Comparison of ENCODE assay signal across 8 cellular contexts in genomic region chr16:89171216-89172170, GRCh38. TPM values are rescaled to one million over a fixed set of nuclear protein-coding genes. Genes with fewer than 3 reads are reported as not detected.
A peak's percentile ranks its signal among the peaks of the same experiment; 100 is the strongest.
DNase-seq lines count a peak whose midpoint lies in the region; ATAC-seq lines count a peak whose summit lies in the region.

A gene with protein sequence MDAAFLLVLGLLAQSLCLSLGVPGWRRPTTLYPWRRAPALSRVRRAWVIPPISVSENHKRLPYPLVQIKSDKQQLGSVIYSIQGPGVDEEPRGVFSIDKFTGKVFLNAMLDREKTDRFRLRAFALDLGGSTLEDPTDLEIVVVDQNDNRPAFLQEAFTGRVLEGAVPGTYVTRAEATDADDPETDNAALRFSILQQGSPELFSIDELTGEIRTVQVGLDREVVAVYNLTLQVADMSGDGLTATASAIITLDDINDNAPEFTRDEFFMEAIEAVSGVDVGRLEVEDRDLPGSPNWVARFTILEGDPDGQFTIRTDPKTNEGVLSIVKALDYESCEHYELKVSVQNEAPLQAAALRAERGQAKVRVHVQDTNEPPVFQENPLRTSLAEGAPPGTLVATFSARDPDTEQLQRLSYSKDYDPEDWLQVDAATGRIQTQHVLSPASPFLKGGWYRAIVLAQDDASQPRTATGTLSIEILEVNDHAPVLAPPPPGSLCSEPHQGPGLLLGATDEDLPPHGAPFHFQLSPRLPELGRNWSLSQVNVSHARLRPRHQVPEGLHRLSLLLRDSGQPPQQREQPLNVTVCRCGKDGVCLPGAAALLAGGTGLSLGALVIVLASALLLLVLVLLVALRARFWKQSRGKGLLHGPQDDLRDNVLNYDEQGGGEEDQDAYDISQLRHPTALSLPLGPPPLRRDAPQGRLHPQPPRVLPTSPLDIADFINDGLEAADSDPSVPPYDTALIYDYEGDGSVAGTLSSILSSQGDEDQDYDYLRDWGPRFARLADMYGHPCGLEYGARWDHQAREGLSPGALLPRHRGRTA (plus strand): TSS chr16:89171748. CDS start chr16:89171832, 84 bp downstream.

- H3K27me3 Mint-ChIP-seq in CD4-positive, alpha-beta memory T cell = peaks cover 0 to 1% of the 10 kb centered on the region in 2 donors

- DNase-seq in CD4-positive, alpha-beta memory T cell = peak; percentile 88 to 97 (median 93)
- DNase-seq in NT2/D1 (ENCODE audit: low read depth, low spot score) = peak; percentile 98
- DNase-seq in activated CD8-positive, alpha-beta memory T cell treated with anti-CD3 and anti-CD28 coated beads, Interleukin-2, amount 50 U/mL, for 48 hours = peak; percentile 96
- peak; percentile 98 for DNase-seq in epidermal melanocyte (ENCODE audit: insufficient read length, low spot score)
- DNase-seq in mucosa of gallbladder (ENCODE audit: low spot score) = peak; percentile 95
- peak; percentile 75 to 87 for DNase-seq in stimulated activated CD8-positive, alpha-beta memory T cell treated with anti-CD3 and anti-CD28 coated beads, Interleukin-2, amount 100 ng/mL, for 1 hour (ENCODE audit: low read depth in 2 of 2)

- H3K9me3 Mint-ChIP-seq in CD4-positive, alpha-beta memory T cell = no peaks in the 10 kb centered on the region

- CTCF ChIA-PET in CD4-positive, alpha-beta memory T cell (lab: Charles Lee; ENCODE audit: partially characterized antibody) = interaction anchor here (1.2 kb wide), 1 partner anchor 434 kb away, joined by 4 read pairs; no protein-coding TSS in a partner anchor

- H3K4me1 ChIP-seq in CD4-positive, alpha-beta memory T cell (ENCODE audit: insufficient read depth, low read length) = peaks cover 25% of the 10 kb centered on the region
- H3K4me1 ChIP-seq in HUES6 (ENCODE audit: control insufficient read depth, insufficient read depth, low read length) (peaks cover 28% of the 10 kb centered on the region), NT2/D1 (ENCODE audit: insufficient read depth, insufficient read length) (peaks cover 53% of the 10 kb centered on the region)

- POLR2A ChIA-PET in CD4-positive, alpha-beta memory T cell (lab: Charles Lee; ENCODE audit: partially characterized antibody) = interaction anchor here (0.9 to 2.0 kb wide), 6 partner anchors 21 to 390 kb away, joined by 3 to 7 read pairs (median 3); partner anchors contain the start of genes GALNS, TRAPPC2L and ZNF778

- peak within 1 kb of the TSS in 6 of 7 donors; percentile 49 to 89 (median 74) for H3K27ac Mint-ChIP-seq in CD4-positive, alpha-beta memory T cell

- H3K9me3 ChIP-seq in CD4-positive, alpha-beta memory T cell (ENCODE audit: control insufficient read depth in 1 of 2, low read length in 2 of 2) = no peaks in the 10 kb centered on the region
- H3K9me3 ChIP-seq in HUES6 (ENCODE audit: control insufficient read depth, insufficient read depth, low read depth, low read length) = no peaks in the 10 kb centered on the region
- H3K9me3 ChIP-seq in NT2/D1 (ENCODE audit: insufficient read depth, low read length) = no peaks in the 10 kb centered on the region

- H3K27ac ChIP-seq in CD4-positive, alpha-beta memory T cell (ENCODE audit: low read depth, low read length) = no peak within 1 kb of the TSS
- no peak within 1 kb of the TSS for H3K27ac ChIP-seq in HUES6 (ENCODE audit: low read depth, low read length)

- H3K4me3 ChIP-seq in CD4-positive, alpha-beta memory T cell (ENCODE audit: low read length in 2 of 2) = peak within 1 kb of the TSS in 1 of 2 donors; percentile 57
- H3K4me3 ChIP-seq in HUES6 (ENCODE audit: low read depth, low read length) (peak within 1 kb of the TSS; percentile 70), NT2/D1 (ENCODE audit: insufficient read length, low read depth) (peak within 1 kb of the TSS; percentile 45)

- H3K9ac ChIP-seq in HUES6 (ENCODE audit: low read length) (peak within 1 kb of the TSS; percentile 38), NT2/D1 (ENCODE audit: insufficient read length, low read depth) (peak within 1 kb of the TSS; percentile 62)

- H3K27me3 ChIP-seq in CD4-positive, alpha-beta memory T cell (ENCODE audit: insufficient read depth, low read length) = no peaks in the 10 kb centered on the region
- H3K27me3 ChIP-seq in HUES6 (ENCODE audit: control insufficient read depth, insufficient read depth, low read length) (peaks cover 52% of the 10 kb centered on the region), NT2/D1 (ENCODE audit: insufficient read depth, insufficient read length) (peaks cover 27% of the 10 kb centered on the region)

- peak within 1 kb of the TSS; percentile 59 to 87 (median 74) for H3K4me3 Mint-ChIP-seq in CD4-positive, alpha-beta memory T cell

- intact Hi-C loops in CD4-positive, alpha-beta memory T cell (cut with micrococcal nuclease) = loop anchor here (1.0 kb wide), 2 partner anchors 30 to 314 kb away; partner anchors contain the start of gene TRAPPC2L

- H3K36me3 Mint-ChIP-seq in CD4-positive, alpha-beta memory T cell = no peaks in the 10 kb centered on the region

- peak; percentile 63 for ATAC-seq in GM21447 (IDR thresholded peaks at IDR 0.05; ENCODE audit: unreplicated experiment)

- peaks cover 4 to 8% (median 7%) of the 10 kb centered on the region in 4 donors for H3K4me1 Mint-ChIP-seq in CD4-positive, alpha-beta memory T cell

- H3K36me3 ChIP-seq in CD4-positive, alpha-beta memory T cell (ENCODE audit: insufficient read depth, low read length) = no peaks in the 10 kb centered on the region
- H3K36me3 ChIP-seq in HUES6 (ENCODE audit: control insufficient read depth, insufficient read depth, low read length) (no peaks in the 10 kb centered on the region), NT2/D1 (ENCODE audit: insufficient read depth, insufficient read length, low read length) (no peaks in the 10 kb centered on the region)

RNA-seq across cellular contexts. Expression of the gene that starts here (rescaled TPM):
- not detected for total RNA-seq in CD4-positive, alpha-beta memory T cell
- not detected for polyA plus RNA-seq in CD4-positive, alpha-beta memory T cell
- total RNA-seq in mucosa of gallbladder = 0.20 TPM

Comparison
In these comparisons a context has a peak if more than half of its experiments do, and no peak if none do; other contexts are left out.
1. Peak in DNase-seq in CD4-positive, alpha-beta memory T cell; RNA of the gene not detected or under 1 TPM.
2. Peak in DNase-seq in mucosa of gallbladder; RNA of the gene not detected or under 1 TPM.